35 cellular contexts compared by ENCODE assay signal in the genomic region with DNA sequence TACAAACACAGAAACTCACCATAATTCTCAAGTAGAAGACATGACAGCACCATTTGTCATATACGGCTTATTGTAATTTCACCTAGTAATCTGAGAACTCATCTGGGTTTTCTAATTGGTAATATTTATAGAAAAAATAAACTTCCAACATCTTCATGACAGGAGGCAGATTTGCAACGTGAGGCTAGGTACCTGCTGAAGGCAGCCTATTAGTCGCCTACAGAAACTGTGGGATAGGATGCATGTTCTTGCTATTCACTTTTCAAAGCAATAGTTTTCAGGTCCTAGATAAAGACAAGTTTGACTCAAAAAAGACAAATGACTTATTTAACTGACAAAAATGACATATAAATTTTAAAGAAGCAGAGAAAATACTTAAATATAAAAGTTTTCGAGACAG. TPM values are rescaled to one million over a fixed set of nuclear protein-coding genes. Genes with fewer than 3 reads are reported as not detected.
"Had no signal": no experiment of that assay in that cellular context is flagged by ENCODE, and none has a peak within 500 bp of the region (broad histone marks: within the 10 kb centered on the region; RNA-seq: fewer than 3 reads in every experiment).

No MANE protein-coding gene starts in this region.

- DNase-seq: activated B cell treated with CpG ODN at 0.5 μM for 24 hours; activated CD4-positive, alpha-beta memory T cell treated with anti-CD3 and anti-CD28 coated beads for 36 hours; activated CD4-positive, alpha-beta T cell treated with anti-CD3 and anti-CD28 coated beads for 4 hours; activated CD4-positive, alpha-beta T cell treated with anti-CD3 and anti-CD28 coated beads, Interleukin-2, amount 10 ng/mL, durations not matched to agents 24 days and 14 days; activated CD4-positive, alpha-beta T cell treated with anti-CD3 and anti-CD28 coated beads, Interleukin-2, amount 50 U/mL, for 1 hour; activated CD4-positive, alpha-beta T cell treated with anti-CD3 and anti-CD28 coated beads, Interleukin-2, amount 50 U/mL, for 4 hours; activated CD4-positive, CD25-positive, alpha-beta regulatory T cell treated with anti-CD3 and anti-CD28 coated beads, Interleukin-2, amount 50 U/mL, for 72 hours; activated CD8-positive, alpha-beta memory T cell treated with anti-CD3 and anti-CD28 coated beads, Interleukin-2, amount 50 U/mL, for 4 hours; activated CD8-positive, alpha-beta T cell treated with anti-CD3 and anti-CD28 coated beads for 36 hours; activated effector memory CD4-positive, alpha-beta T cell treated with anti-CD3 and anti-CD28 coated beads, Interleukin-2, amount 50 U/mL, for 16 hours; activated gamma-delta T cell treated with Interleukin-2 at 50 U/mL for 16 hours; activated naive CD4-positive, alpha-beta T cell; activated naive CD4-positive, alpha-beta T cell treated with anti-CD3 and anti-CD28 coated beads for 36 hours; activated naive CD4-positive, alpha-beta T cell treated with anti-CD3 and anti-CD28 coated beads, Interleukin-2, amount 50 U/mL, for 16 hours; activated naive CD8-positive, alpha-beta T cell treated with anti-CD3 and anti-CD28 coated beads for 36 hours; activated T-cell treated with anti-CD3 and anti-CD28 coated beads for 4 hours; activated T-cell treated with anti-CD3 and anti-CD28 coated beads, Interleukin-2, amount 50 U/mL, for 1 hour; activated T-cell treated with anti-CD3 and anti-CD28 coated beads, Interleukin-2, amount 50 U/mL, for 4 hours; activated T-cell treated with anti-CD3 and anti-CD28 coated beads, Interleukin-2, amount 50 U/mL, for 72 hours; adrenal gland; amniotic stem cell; aorta; body of pancreas; brain microvascular endothelial cell; central memory CD4-positive, alpha-beta T cell; T-helper 2 cell; T-helper 9 cell had no signal

- H3K4me1 ChIP-seq: adrenal gland, breast epithelium had no signal

- H3K4me1 Mint-ChIP-seq: activated CD4-positive, alpha-beta T cell treated with anti-CD3 and anti-CD28 coated beads, Interleukin-2, amount 10 ng/mL, durations not matched to agents 24 days and 14 days had no signal

- H3K27me3 ChIP-seq: body of pancreas, brain microvascular endothelial cell, breast epithelium had no signal

- H3K9me3 ChIP-seq: adrenal gland had no signal

- H3K27ac ChIP-seq: adrenal gland, body of pancreas, brain microvascular endothelial cell, breast epithelium, VCaP had no signal

- H3K27ac Mint-ChIP-seq: activated B cell treated with CpG ODN at 0.5 μM for 24 hours; activated CD4-positive, alpha-beta memory T cell treated with anti-CD3 and anti-CD28 coated beads for 36 hours; activated CD4-positive, alpha-beta T cell treated with anti-CD3 and anti-CD28 coated beads, Interleukin-2, amount 10 ng/mL, durations not matched to agents 24 days and 14 days; activated CD8-positive, alpha-beta T cell treated with anti-CD3 and anti-CD28 coated beads for 36 hours; activated naive CD4-positive, alpha-beta T cell treated with anti-CD3 and anti-CD28 coated beads for 36 hours; activated naive CD4-positive, alpha-beta T cell treated with anti-CD3 and anti-CD28 coated beads, Interleukin-2, amount 50 U/mL, for 72 hours; activated naive CD8-positive, alpha-beta T cell treated with anti-CD3 and anti-CD28 coated beads for 36 hours; activated T-cell treated with anti-CD3 and anti-CD28 coated beads, Interleukin-2, amount 50 U/mL, for 72 hours; activated T-helper 1 cell treated with anti-CD3 and anti-CD28 coated beads, Interleukin-12 subunit alpha, Interleukin-12 subunit beta, Interleukin-2, Interleukin-4 antibody, amounts not matched to agents 30 ng/mL and 10 ng/mL and 1 ng/mL, durations not matched to agents 14 hours and 24 hours and 36 hours; activated T-helper 17 cell treated with anti-CD3 and anti-CD28 coated beads, Interleukin-2, amount 50 U/mL, for 72 hours; T-helper 1 cell treated with Interleukin-12 subunit alpha and Interleukin-12 subunit beta and Interleukin-4 antibody, amounts not matched to agents 30 μg/mL and 1 μg/mL, for 36 hours; T-helper 2 cell treated with Interferon-gamma antibody and Interleukin-4, amounts not matched to agents 5 μg/mL and 100 μg/mL, for 36 hours had no signal

- H3K4me3 ChIP-seq: adrenal gland, body of pancreas, breast epithelium had no signal

- H3K27me3 Mint-ChIP-seq: activated CD4-positive, alpha-beta T cell treated with anti-CD3 and anti-CD28 coated beads, Interleukin-2, amount 10 ng/mL, durations not matched to agents 24 days and 14 days had no signal

- H3K4me3 Mint-ChIP-seq: activated B cell treated with CpG ODN at 0.5 μM for 24 hours; activated CD4-positive, alpha-beta memory T cell treated with anti-CD3 and anti-CD28 coated beads for 36 hours; activated CD4-positive, alpha-beta T cell treated with anti-CD3 and anti-CD28 coated beads, Interleukin-2, amount 10 ng/mL, durations not matched to agents 24 days and 14 days; activated CD8-positive, alpha-beta T cell treated with anti-CD3 and anti-CD28 coated beads for 36 hours; activated naive CD4-positive, alpha-beta T cell treated with anti-CD3 and anti-CD28 coated beads for 36 hours; activated naive CD8-positive, alpha-beta T cell treated with anti-CD3 and anti-CD28 coated beads for 36 hours; activated T-cell treated with anti-CD3 and anti-CD28 coated beads, Interleukin-2, amount 50 U/mL, for 4 hours; activated T-cell treated with anti-CD3 and anti-CD28 coated beads, Interleukin-2, amount 50 U/mL, for 72 hours; activated T-helper 1 cell treated with anti-CD3 and anti-CD28 coated beads, Interleukin-12 subunit alpha, Interleukin-12 subunit beta, Interleukin-2, Interleukin-4 antibody, amounts not matched to agents 30 ng/mL and 10 ng/mL and 1 ng/mL, durations not matched to agents 14 hours and 24 hours and 36 hours; activated T-helper 17 cell treated with anti-CD3 and anti-CD28 coated beads, Interleukin-2, amount 50 U/mL, for 72 hours; T-helper 1 cell treated with Interleukin-12 subunit alpha and Interleukin-12 subunit beta and Interleukin-4 antibody, amounts not matched to agents 30 μg/mL and 1 μg/mL, for 36 hours; T-helper 2 cell treated with Interferon-gamma antibody and Interleukin-4, amounts not matched to agents 5 μg/mL and 100 μg/mL, for 36 hours had no signal

- H3K36me3 ChIP-seq: adrenal gland, brain microvascular endothelial cell, breast epithelium had no signal

RNA-seq across cellular contexts. Expression of a gene that starts 2.9 kb away (rescaled TPM):
- total RNA-seq: activated B cell treated with CpG ODN at 0.5 μM for 24 hours; activated CD4-positive, alpha-beta memory T cell treated with anti-CD3 and anti-CD28 coated beads for 36 hours; activated CD4-positive, alpha-beta T cell treated with anti-CD3 and anti-CD28 coated beads, Interleukin-2, amount 10 ng/mL, durations not matched to agents 24 days and 14 days; activated CD8-positive, alpha-beta memory T cell treated with anti-CD3 and anti-CD28 coated beads for 36 hours; activated CD8-positive, alpha-beta T cell treated with anti-CD3 and anti-CD28 coated beads for 36 hours; activated naive CD4-positive, alpha-beta T cell treated with anti-CD3 and anti-CD28 coated beads for 36 hours; activated naive CD4-positive, alpha-beta T cell treated with anti-CD3 and anti-CD28 coated beads, Interleukin-2, amount 50 U/mL, for 72 hours; activated T-cell treated with anti-CD3 and anti-CD28 coated beads, Interleukin-2, amount 50 U/mL, for 4 hours; activated T-cell treated with anti-CD3 and anti-CD28 coated beads, Interleukin-2, amount 50 U/mL, for 72 hours; activated T-helper 1 cell treated with anti-CD3 and anti-CD28 coated beads, Interleukin-12 subunit alpha, Interleukin-12 subunit beta, Interleukin-2, Interleukin-4 antibody, amounts not matched to agents 30 ng/mL and 10 ng/mL and 1 ng/mL, durations not matched to agents 14 hours and 24 hours and 36 hours; activated T-helper 17 cell treated with anti-CD3 and anti-CD28 coated beads, Interleukin-2, amount 50 U/mL, for 72 hours; body of pancreas had no signal
